ENCODE assay signal across 7 cellular contexts in the genomic region with DNA sequence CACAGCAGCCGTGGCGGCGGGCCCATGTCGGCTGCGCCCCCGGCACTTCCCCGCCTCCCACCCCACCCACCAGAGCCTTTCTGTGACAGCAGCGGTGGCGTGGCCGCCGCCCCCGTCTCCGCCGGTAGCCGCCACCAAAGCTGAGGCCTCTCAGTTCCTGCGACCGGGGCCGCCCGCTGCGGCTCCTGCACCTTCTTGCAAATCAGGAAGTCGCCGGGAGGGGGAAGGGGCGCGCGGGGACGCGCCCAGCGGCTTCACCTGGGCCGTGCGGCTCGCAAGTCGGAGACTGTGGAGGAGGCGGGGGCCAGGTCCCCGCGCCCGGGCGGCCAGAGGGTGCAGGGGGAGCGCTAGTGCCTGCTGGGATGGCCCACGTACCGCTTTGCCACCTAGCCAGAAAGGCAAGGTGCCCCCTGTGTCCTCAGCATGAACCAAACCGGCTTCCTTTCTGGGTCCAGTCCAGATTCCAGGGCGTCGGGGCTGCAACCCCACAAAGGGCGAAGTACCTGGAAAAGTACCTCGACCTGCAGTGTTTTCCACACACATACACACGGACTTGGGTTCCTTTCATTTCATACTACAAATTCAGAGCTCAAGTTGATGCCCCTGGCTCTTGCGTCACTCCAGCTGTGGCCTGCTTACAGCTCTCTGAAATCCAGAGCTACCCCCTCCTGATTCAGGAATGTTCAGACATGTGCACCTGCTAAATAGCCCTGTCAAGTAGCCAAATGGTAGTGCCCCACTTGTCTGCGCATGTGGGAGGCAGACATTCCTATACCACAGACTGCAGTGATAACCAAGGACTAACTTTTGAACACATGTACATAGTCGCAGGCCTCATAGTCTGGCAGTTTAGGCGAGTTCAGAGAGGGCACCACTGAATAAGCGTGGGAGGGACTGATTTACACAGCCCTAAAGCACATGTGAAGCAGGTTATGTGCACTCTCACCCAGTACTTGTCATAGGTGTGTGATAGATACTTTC. TPM values are rescaled to one million over a fixed set of nuclear protein-coding genes. Genes with fewer than 3 reads are reported as not detected.
DNase-seq lines count a peak whose midpoint lies in the region; ATAC-seq and TF ChIP-seq lines count a peak whose summit lies in the region.

A gene with protein sequence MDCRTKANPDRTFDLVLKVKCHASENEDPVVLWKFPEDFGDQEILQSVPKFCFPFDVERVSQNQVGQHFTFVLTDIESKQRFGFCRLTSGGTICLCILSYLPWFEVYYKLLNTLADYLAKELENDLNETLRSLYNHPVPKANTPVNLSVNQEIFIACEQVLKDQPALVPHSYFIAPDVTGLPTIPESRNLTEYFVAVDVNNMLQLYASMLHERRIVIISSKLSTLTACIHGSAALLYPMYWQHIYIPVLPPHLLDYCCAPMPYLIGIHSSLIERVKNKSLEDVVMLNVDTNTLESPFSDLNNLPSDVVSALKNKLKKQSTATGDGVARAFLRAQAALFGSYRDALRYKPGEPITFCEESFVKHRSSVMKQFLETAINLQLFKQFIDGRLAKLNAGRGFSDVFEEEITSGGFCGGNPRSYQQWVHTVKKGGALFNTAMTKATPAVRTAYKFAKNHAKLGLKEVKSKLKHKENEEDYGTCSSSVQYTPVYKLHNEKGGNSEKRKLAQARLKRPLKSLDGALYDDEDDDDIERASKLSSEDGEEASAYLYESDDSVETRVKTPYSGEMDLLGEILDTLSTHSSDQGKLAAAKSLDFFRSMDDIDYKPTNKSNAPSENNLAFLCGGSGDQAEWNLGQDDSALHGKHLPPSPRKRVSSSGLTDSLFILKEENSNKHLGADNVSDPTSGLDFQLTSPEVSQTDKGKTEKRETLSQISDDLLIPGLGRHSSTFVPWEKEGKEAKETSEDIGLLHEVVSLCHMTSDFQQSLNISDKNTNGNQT (minus strand): TSS at position 199 of the 981 bp plus-strand sequence. CDS start 325 bp downstream, outside the sequence.

- no peaks in the 10 kb centered on the region for H4K20me1 ChIP-seq in mammary epithelial cell (ENCODE audit: insufficient read depth, low read length)

- dilution Hi-C loops in mammary epithelial cell (cut with HindIII; ENCODE audit: low sequenced_read_pairs): no loop called here

- TF ChIP-seq CTCF in WI38 (IDR thresholded peaks at IDR 0.05; ENCODE audit: low read depth, low read length) (no peak), mammary epithelial cell (conservative IDR thresholded peaks at IDR 0.05 in 1 of 2, IDR thresholded peaks at IDR 0.05 in 1 of 2; ENCODE audit: extremely low read depth in 1 of 2, insufficient read depth in 1 of 2, low read depth in 1 of 2, low read length in 2 of 2) (peak in 1 of 2 donors; percentile 22), kidney epithelial cell (IDR thresholded peaks at IDR 0.05; ENCODE audit: insufficient read depth, low read length, poor library complexity, severe bottlenecking) (no peak)

- H3K36me3 ChIP-seq in mammary epithelial cell (ENCODE audit: insufficient read depth, low read length): no peaks in the 10 kb centered on the region
- H3K36me3 ChIP-seq in kidney epithelial cell (ENCODE audit: control insufficient read depth, insufficient read depth, low read length): no peaks in the 10 kb centered on the region

- CTCF ChIA-PET in mammary epithelial cell (lab: Charles Lee; ENCODE audit: low non-redundant PET): interaction anchor here (0.8 kb wide), 1 partner anchor 94 kb away, joined by 4 read pairs; no protein-coding TSS in a partner anchor

- DNase-seq in NCI-H2107 (lab: John Stamatoyannopoulos, UW) (peak; percentile 55), mammary epithelial cell (peak; percentile 69), kidney epithelial cell (ENCODE audit: low read depth) (no peak)
- DNase-seq in stimulated activated CD4-positive, alpha-beta T cell treated with anti-CD3 and anti-CD28 coated beads, Interleukin-1b, Interleukin-23, amount 100 ng/mL, for 1 hour (ENCODE audit: low read depth in 2 of 2): peak; percentile 42 to 46

- peak within 1 kb of the TSS; percentile 72 for H3K4me3 ChIP-seq in WI38 (ENCODE audit: low read depth, low read length)
- H3K4me3 ChIP-seq in mammary epithelial cell (replicated peaks in 1 of 3; ENCODE audit: insufficient read depth in 1 of 3, low read depth in 2 of 3, low read length in 3 of 3): peak within 1 kb of the TSS; percentile 76 to 78 (median 77)
- H3K4me3 ChIP-seq in kidney epithelial cell (ENCODE audit: low read depth, low read length): peak within 1 kb of the TSS; percentile 52

- BruUV-seq in mammary epithelial cell (replicated peaks; lab: Mats Ljungman, UMichigan): no TSS peak

- peak; percentile 38 for TF ChIP-seq POLR2A in GM18505 (IDR thresholded peaks at IDR 0.05; ENCODE audit: borderline replicate concordance, extremely low read depth, insufficient read depth, insufficient read length)

- peaks cover 23% of the 10 kb centered on the region for H3K4me1 ChIP-seq in mammary epithelial cell (ENCODE audit: insufficient read depth, low read length)

- peak within 1 kb of the TSS; percentile 95 for H3K4me2 ChIP-seq in mammary epithelial cell (ENCODE audit: insufficient read depth, low read depth, low read length)

- peaks cover 38% of the 10 kb centered on the region for H3K79me2 ChIP-seq in mammary epithelial cell (ENCODE audit: insufficient read depth, low read length)

- H3K27ac ChIP-seq in mammary epithelial cell (ENCODE audit: insufficient read depth, low read depth, low read length): peak within 1 kb of the TSS; percentile 83

- 15% methylated on average over 12 of the region's 51 CpGs for WGBS in mammary epithelial cell (ENCODE audit: low coverage, missing lambda C conversion rate)

- in situ Hi-C loops in mammary epithelial cell (cut with MboI; ENCODE audit: low sequenced_read_pairs in 2 of 2): no loop called here

- H3K27me3 ChIP-seq in mammary epithelial cell (ENCODE audit: insufficient read depth, low read length): no peaks in the 10 kb centered on the region
- no peaks in the 10 kb centered on the region for H3K27me3 ChIP-seq in kidney epithelial cell (ENCODE audit: control insufficient read depth, insufficient read depth, low read length)

- peak within 1 kb of the TSS; percentile 86 for H3K9ac ChIP-seq in mammary epithelial cell (ENCODE audit: insufficient read depth, low read length)

- H2AFZ ChIP-seq in mammary epithelial cell (ENCODE audit: low read depth, low read length): peak within 1 kb of the TSS; percentile 97

- no peaks in the 10 kb centered on the region for H3K9me3 ChIP-seq in mammary epithelial cell (replicated peaks; ENCODE audit: insufficient read depth, low read length)

- ATAC-seq in GM18505 (IDR thresholded peaks at IDR 0.05; ENCODE audit: unreplicated experiment) (peak; percentile 63), HG02840 (IDR thresholded peaks at IDR 0.05; ENCODE audit: low FRiP score, unreplicated experiment) (peak; percentile 59)

- intact Hi-C loops in mammary epithelial cell (cut with micrococcal nuclease): loop anchor here (1.0 to 10.0 kb wide), 6 partner anchors 12 to 692 kb away; a partner anchor contains a TSS

RNA-seq across cellular contexts. Expression of the gene that starts here (rescaled TPM):
- total RNA-seq in mammary epithelial cell (10 to 100 TPM; 12.5 to 31.7 TPM), kidney epithelial cell (7.0 and 7.5 TPM in 2 replicates)
- polyA plus RNA-seq in mammary epithelial cell: 2.8 TPM
- polyA minus RNA-seq in mammary epithelial cell: 7.1 TPM
